8 cellular contexts compared by ENCODE assay signal in genomic region chr12:122974274-122974891, GRCh38. TPM values are rescaled to one million over a fixed set of nuclear protein-coding genes. Genes with fewer than 3 reads are reported as not detected.
DNase-seq lines count a peak whose midpoint lies in the region; ATAC-seq and TF ChIP-seq lines count a peak whose summit lies in the region.

No MANE protein-coding gene starts in this region.

- H3K36me3 ChIP-seq in SK-N-SH (replicated peaks in 1 of 2; ENCODE audit: control insufficient read depth in 1 of 2, insufficient read depth in 2 of 2, low read length in 1 of 2) (peaks cover 0 to 11% of the 10 kb centered on the region in 2 experiments), suprapubic skin (no peaks in the 10 kb centered on the region)

- peak; percentile 70 for ATAC-seq in HG02610 (IDR thresholded peaks at IDR 0.05; ENCODE audit: unreplicated experiment)
- peak; percentile 91 for ATAC-seq in activated naive CD4-positive, alpha-beta T cell treated with anti-CD3 and anti-CD28 coated beads, Interleukin-2, amount 50 U/mL, for 72 hours

- H3K9me3 ChIP-seq in SK-N-SH (no peaks in the 10 kb centered on the region), suprapubic skin (no peaks in the 10 kb centered on the region)

- peaks cover 3% of the 10 kb centered on the region for H3F3A ChIP-seq in SK-N-SH (replicated peaks; ENCODE audit: insufficient read depth)

- no peak for TF ChIP-seq CTCF in GM10248 (IDR thresholded peaks at IDR 0.05; ENCODE audit: control extremely low read depth, extremely low read depth, low read depth, missing control alignments)
- TF ChIP-seq CTCF in SK-N-SH (IDR thresholded peaks at IDR 0.05), result no peak
- TF ChIP-seq CTCF in suprapubic skin (IDR thresholded peaks at IDR 0.05), result no peak

- TF ChIP-seq RAD21 in SK-N-SH (IDR thresholded peaks at IDR 0.05; ENCODE audit: low read length), result no peak

- CTCF ChIA-PET in GM10248 (lab: Yijun Ruan, JAX) (interaction anchor here (0.6 to 3.2 kb wide), 4 partner anchors 22 to 609 kb away, joined by 3 to 16 read pairs (median 3); no protein-coding TSS in a partner anchor), SK-N-SH (lab: Yijun Ruan, JAX) (interaction anchor here (1.0 to 2.4 kb wide), 4 partner anchors 114 to 264 kb away, joined by 4 to 7 read pairs (median 5); no protein-coding TSS in a partner anchor)

- H2AFZ ChIP-seq in SK-N-SH (ENCODE audit: low read depth), result peak overlapping the region; percentile 100

- no peak for TF ChIP-seq POLR2A in suprapubic skin (IDR thresholded peaks at IDR 0.05)

- H3K27ac Mint-ChIP-seq in activated naive CD4-positive, alpha-beta T cell treated with anti-CD3 and anti-CD28 coated beads, Interleukin-2, amount 50 U/mL, for 72 hours, result peak overlapping the region; percentile 99 to 100

- H3K79me2 ChIP-seq in SK-N-SH (ENCODE audit: insufficient read depth), result peaks cover 53% of the 10 kb centered on the region

- H4K20me1 ChIP-seq in SK-N-SH (ENCODE audit: insufficient read depth), result no peaks in the 10 kb centered on the region

- WGBS in SK-N-SH (ENCODE audit: low lambda C conversion rate), result under 1% methylated on average over 21 of the region's 32 CpGs
- under 1% methylated on average over 14 of the region's 32 CpGs for WGBS in suprapubic skin

- POLR2A ChIA-PET in GM10248 (lab: Yijun Ruan, JAX), result interaction anchor here (1.5 kb wide), 1 partner anchor 259 kb away, joined by 6 read pairs; the partner anchor contains the start of genes MPHOSPH9 and MTRFR
- POLR2A ChIA-PET in SK-N-SH (lab: Yijun Ruan, JAX), result interaction anchor here (2.5 kb wide), 2 partner anchors 8 to 258 kb away, joined by 9 to 12 read pairs; partner anchors contain the start of genes ABCB9, MPHOSPH9 and MTRFR

- H3K4me2 ChIP-seq in SK-N-SH, result peak overlapping the region; percentile 98

- H3K9me3 Mint-ChIP-seq in activated naive CD4-positive, alpha-beta T cell treated with anti-CD3 and anti-CD28 coated beads, Interleukin-2, amount 50 U/mL, for 72 hours, result no peaks in the 10 kb centered on the region

- 0 out of 4 replicates have a peak, but pooled peaks of 1 of the 2 experiments have one; percentile 4 for TF ChIP-seq EP300 in SK-N-SH (IDR thresholded peaks at IDR 0.05; ENCODE audit: borderline replicate concordance in 1 of 2, low read depth in 1 of 2, low read length in 1 of 2)
- TF ChIP-seq EP300 in suprapubic skin (IDR thresholded peaks at IDR 0.05), result no peak

- peak overlapping the region; percentile 95 to 99 for H3K4me3 ChIP-seq in SK-N-SH (ENCODE audit: low read depth in 2 of 2, low read length in 1 of 2)
- H3K4me3 ChIP-seq in suprapubic skin, result peak overlapping the region; percentile 73

- H3K9ac ChIP-seq in SK-N-SH, result peak overlapping the region; percentile 100

- H3K9me2 ChIP-seq in SK-N-SH, result no peaks in the 10 kb centered on the region

- peaks cover 0 to 11% of the 10 kb centered on the region in 2 donors for H3K36me3 Mint-ChIP-seq in activated naive CD4-positive, alpha-beta T cell treated with anti-CD3 and anti-CD28 coated beads, Interleukin-2, amount 50 U/mL, for 72 hours

- peaks cover 4 to 22% of the 10 kb centered on the region in 2 experiments; a peak in 2 of 4 replicates for H3K4me1 ChIP-seq in SK-N-SH (ENCODE audit: control insufficient read depth in 1 of 2, insufficient read depth in 2 of 2, low read depth in 1 of 2, low read length in 1 of 2)
- H3K4me1 ChIP-seq in suprapubic skin, result peaks cover 55% of the 10 kb centered on the region

- DNase-seq in GM10248 (ENCODE audit: extremely low spot score) (peak; percentile 93), NCI-H1092 (lab: John Stamatoyannopoulos, UW) (peak; percentile 95), SK-N-SH (peak; percentile 93), glomerular endothelial cell (ENCODE audit: extremely low read depth, low read depth, low spot score) (peak; percentile 94), nucleus accumbens (lab: John Stamatoyannopoulos, UW) (peak; percentile 89 to 99 (median 97)), suprapubic skin (ENCODE audit: low spot score in 2 of 2) (peak; percentile 99)
- DNase-seq in activated naive CD4-positive, alpha-beta T cell treated with anti-CD3 and anti-CD28 coated beads, Interleukin-2, amount 50 U/mL, for 72 hours (ENCODE audit: low spot score in 2 of 2), result peak; percentile 97 to 99

- no peaks in the 10 kb centered on the region for H3K27me3 ChIP-seq in SK-N-SH (ENCODE audit: insufficient read depth)
- no peaks in the 10 kb centered on the region for H3K27me3 ChIP-seq in suprapubic skin

- H3K27ac ChIP-seq in SK-N-SH (ENCODE audit: low read depth in 2 of 2, low read length in 1 of 2) (peak overlapping the region; percentile 99), suprapubic skin (peak overlapping the region; percentile 96)

TF ChIP-seq in SK-N-SH, 30 proteins besides CTCF, POLR2A, EP300 and RAD21 (continues in another document):
- TF ChIP-seq MXI1 (IDR thresholded peaks at IDR 0.05; ENCODE audit: low read depth, low read length) (peak; percentile 71; the same call in 1 of the 2 replicates), CHD2 (IDR thresholded peaks at IDR 0.05; ENCODE audit: low read length, partially characterized antibody) (peak; percentile 73), TAF1 (IDR thresholded peaks at IDR 0.05; ENCODE audit: borderline replicate concordance, low read depth, low read length) (peak; percentile 75), EZH2phosphoT487 (IDR thresholded peaks at IDR 0.05; ENCODE audit: borderline replicate concordance, low read depth) (no peak), NFIC (IDR thresholded peaks at IDR 0.05; ENCODE audit: borderline replicate concordance) (no peak), NRF1 (IDR thresholded peaks at IDR 0.05; ENCODE audit: low read depth, low read length) (no peak), RFX5 (IDR thresholded peaks at IDR 0.05; ENCODE audit: low read length) (no peak), SIN3A (IDR thresholded peaks at IDR 0.05; ENCODE audit: borderline replicate concordance, low read depth, low read length) (peak; percentile 59; the same call in 1 of the 2 replicates), MAX (IDR thresholded peaks at IDR 0.05; ENCODE audit: low read depth) (peak; percentile 18; the same call in 1 of the 2 replicates), IRF3 (IDR thresholded peaks at IDR 0.05; ENCODE audit: low read depth, low read length) (peak; percentile 60), GABPA (IDR thresholded peaks at IDR 0.05; ENCODE audit: low read depth) (peak; percentile 92), PBX3 (IDR thresholded peaks at IDR 0.05) (peak; percentile 31), USF1 (IDR thresholded peaks at IDR 0.05; ENCODE audit: borderline replicate concordance, low read depth) (peak; percentile 18; the same call in 1 of the 2 replicates), POLR2AphosphoS5 (IDR thresholded peaks at IDR 0.05; ENCODE audit: low read depth, low read length) (peak; percentile 80), TEAD4 (IDR thresholded peaks at IDR 0.05; ENCODE audit: borderline replicate concordance, insufficient read depth) (no peak)

RNA-seq across cellular contexts. Expression of gene OGFOD2, which starts 0.7 kb away (rescaled TPM):
- 22.0 and 25.6 TPM in 2 replicates for polyA plus RNA-seq in SK-N-SH (2012; rRNA removed)
- 7.8 and 13.0 TPM in 2 replicates for polyA plus RNA-seq in SK-N-SH (2012; cell fraction: cytosol; rRNA removed)
- polyA plus RNA-seq in SK-N-SH (2012; cell fraction: nucleus; rRNA removed), result 110 and 155 TPM in 2 replicates
- 10 to 100 TPM; 30.3 to 30.8 TPM for total RNA-seq in activated naive CD4-positive, alpha-beta T cell treated with anti-CD3 and anti-CD28 coated beads, Interleukin-2, amount 50 U/mL, for 72 hours
- total RNA-seq in glomerular endothelial cell (8.8 and 10.6 TPM in 2 replicates), suprapubic skin (10 to 100 TPM in 3 of 4 donors, 1 to 10 TPM in 1; 9.9 to 27.0 (median 13.5) TPM)

RNA-seq across cellular contexts. Expression of gene ARL6IP4, which starts 6.1 kb away (rescaled TPM):
- 321 and 370 TPM in 2 replicates for polyA plus RNA-seq in SK-N-SH (2012; rRNA removed)
- 311 and 326 TPM in 2 replicates for polyA plus RNA-seq in SK-N-SH (2012; cell fraction: cytosol; rRNA removed)
- polyA plus RNA-seq in SK-N-SH (2012; cell fraction: nucleus; rRNA removed), result 430 and 534 TPM in 2 replicates
- 100 to 1,000 TPM in 1 of 2 donors, 10 to 100 TPM in 1; 99.9 to 180 TPM for total RNA-seq in activated naive CD4-positive, alpha-beta T cell treated with anti-CD3 and anti-CD28 coated beads, Interleukin-2, amount 50 U/mL, for 72 hours
- total RNA-seq in glomerular endothelial cell (189 and 247 TPM in 2 replicates), suprapubic skin (100 to 1,000 TPM in 3 of 4 donors, 10 to 100 TPM in 1; 87.5 to 149 (median 114) TPM)

RNA-seq across cellular contexts. Expression of gene ABCB9, which starts 8.1 kb away (rescaled TPM):
- 6.2 and 7.6 TPM in 2 replicates for polyA plus RNA-seq in SK-N-SH (2012; rRNA removed)
- polyA plus RNA-seq in SK-N-SH (2012; cell fraction: cytosol; rRNA removed), result 1.9 and 3.6 TPM in 2 replicates
- polyA plus RNA-seq in SK-N-SH (2012; cell fraction: nucleus; rRNA removed), result 14.0 and 14.7 TPM in 2 replicates
- 1 to 10 TPM; 8.9 to 9.5 TPM for total RNA-seq in activated naive CD4-positive, alpha-beta T cell treated with anti-CD3 and anti-CD28 coated beads, Interleukin-2, amount 50 U/mL, for 72 hours
- total RNA-seq in glomerular endothelial cell, result 6.2 and 14.3 TPM in 2 replicates
- 1 to 10 TPM; 2.7 to 9.5 (median 7.4) TPM for total RNA-seq in suprapubic skin

Comparison
In these comparisons a context has a peak if more than half of its experiments do, and no peak if none do; other contexts are left out.
1. Peak in every context shown above with its lines: DNase-seq, ATAC-seq, H3K4me3 ChIP-seq and H3K27ac ChIP-seq.